12 cellular contexts compared by ENCODE assay signal in genomic region chr18:79518028-79518682, GRCh38.
A peak's percentile ranks its signal among the peaks of the same experiment; 100 is the strongest.
DNase-seq lines count a peak whose midpoint lies in the region; ATAC-seq, FAIRE-seq and TF ChIP-seq lines count a peak whose summit lies in the region.
"Had no signal": no experiment of that assay in that cellular context is flagged by ENCODE, and none has a peak within 500 bp of the region (broad histone marks: within the 10 kb centered on the region; RNA-seq: fewer than 3 reads in every experiment).

No MANE protein-coding gene starts in this region.

- POLR2A ChIA-PET in CD8-positive, alpha-beta T cell (lab: Charles Lee) = no interaction called here

- no peaks in the 10 kb centered on the region for H3K36me3 ChIP-seq in CD8-positive, alpha-beta T cell (ENCODE audit: insufficient read depth, low read length)
- H3K36me3 ChIP-seq in Peyer's patch (no peaks in the 10 kb centered on the region), spleen (peaks cover 0 to 17% (median 2%) of the 10 kb centered on the region in 6 donors)
- H3K36me3 ChIP-seq: adrenal gland, right atrium auricular region had no signal

- DNase-seq in CD8-positive, alpha-beta T cell = peak in 4 of 7 experiments; percentile 9 to 47 (median 16)
- DNase-seq in Peyer's patch (peak in 2 of 3 donors; percentile 16 to 37), chondrocyte (ENCODE audit: low spot score) (peak; percentile 72), spleen (peak; percentile 74), hypothalamus (lab: John Stamatoyannopoulos, UW) (no peak), frontal cortex (ENCODE audit: low spot score in 2 of 2) (no peak), D341Med (ENCODE audit: low spot score) (no peak)
- DNase-seq: NCI-H345 had no signal

- no peaks in the 10 kb centered on the region for H3K27me3 ChIP-seq in CD8-positive, alpha-beta T cell (ENCODE audit: insufficient read depth, low read length)
- H3K27me3 ChIP-seq in Peyer's patch (no peaks in the 10 kb centered on the region), spleen (replicated peaks in 1 of 7) (no peaks in the 10 kb centered on the region)
- H3K27me3 ChIP-seq: adrenal gland, right atrium auricular region had no signal

- peaks cover 70% of the 10 kb centered on the region for H3K4me1 Mint-ChIP-seq in CD8-positive, alpha-beta T cell (ENCODE audit: low read depth)
- peaks cover 7% of the 10 kb centered on the region for H3K4me1 Mint-ChIP-seq in chondrocyte (ENCODE audit: low read depth)

- no peaks in the 10 kb centered on the region for H3K27me3 Mint-ChIP-seq in CD8-positive, alpha-beta T cell (ENCODE audit: low read depth)
- no peaks in the 10 kb centered on the region for H3K27me3 Mint-ChIP-seq in chondrocyte (ENCODE audit: low read depth)
- H3K27me3 Mint-ChIP-seq: natural killer cell treated with Interleukin-12 subunit alpha and Interleukin-12 subunit beta and Interleukin-15 and Interleukin-18, amount 100 ng/mL, for 72 hours had no signal

- no peak overlapping the region for H3K27ac ChIP-seq in CD8-positive, alpha-beta T cell (ENCODE audit: low read depth, low read length)
- peak overlapping the region in 1 of 4 donors; percentile 64 for H3K27ac ChIP-seq in Peyer's patch
- peak overlapping the region in 4 of 8 donors; percentile 25 to 71 (median 54) for H3K27ac ChIP-seq in spleen
- H3K27ac ChIP-seq: adrenal gland, right atrium auricular region had no signal

- 91 to 97% (median 93%) methylated on average over 21 to 22 of the region's 22 CpGs for WGBS in spleen, 5 donors

- peak overlapping the region; percentile 96 for H3K27ac Mint-ChIP-seq in CD8-positive, alpha-beta T cell
- H3K27ac Mint-ChIP-seq in chondrocyte (ENCODE audit: unreplicated experiment) = no peak overlapping the region
- H3K27ac Mint-ChIP-seq: dendritic cell treated with granulocyte-macrophage colony-stimulating factor and Interleukin-4, amounts not matched to agents 40 ng/mL and 50 ng/mL, for 4 days had no signal

- no peak overlapping the region for H3K4me3 ChIP-seq in CD8-positive, alpha-beta T cell (ENCODE audit: low read depth, low read length)
- H3K4me3 ChIP-seq in Peyer's patch (no peak overlapping the region), spleen (no peak overlapping the region)
- H3K4me3 ChIP-seq: adrenal gland, right atrium auricular region had no signal

- no peak for FAIRE-seq in frontal cortex (lab: Jason Lieb, UNC)

- H3K9me3 Mint-ChIP-seq in CD8-positive, alpha-beta T cell = no peaks in the 10 kb centered on the region
- H3K9me3 Mint-ChIP-seq in chondrocyte (ENCODE audit: low read depth) = no peaks in the 10 kb centered on the region
- H3K9me3 Mint-ChIP-seq: dendritic cell treated with granulocyte-macrophage colony-stimulating factor and Interleukin-4, amounts not matched to agents 40 ng/mL and 50 ng/mL, for 4 days; natural killer cell treated with Interleukin-12 subunit alpha and Interleukin-12 subunit beta and Interleukin-15 and Interleukin-18, amount 100 ng/mL, for 72 hours had no signal

- H3K9me3 ChIP-seq in CD8-positive, alpha-beta T cell (ENCODE audit: low read length) = no peaks in the 10 kb centered on the region
- no peaks in the 10 kb centered on the region for H3K9me3 ChIP-seq in Peyer's patch
- H3K9me3 ChIP-seq in spleen = no peaks in the 10 kb centered on the region
- H3K9me3 ChIP-seq: adrenal gland, right atrium auricular region had no signal

- H3K4me1 ChIP-seq in CD8-positive, alpha-beta T cell (ENCODE audit: insufficient read depth, low read length) = peaks cover 71% of the 10 kb centered on the region
- H3K4me1 ChIP-seq in Peyer's patch (peaks cover 0 to 14% (median 2%) of the 10 kb centered on the region in 4 donors), spleen (peaks cover 15 to 62% (median 38%) of the 10 kb centered on the region in 6 donors)
- H3K4me1 ChIP-seq: adrenal gland had no signal

- TF ChIP-seq POLR2A in Peyer's patch (IDR thresholded peaks at IDR 0.05) (no peak), spleen (IDR thresholded peaks at IDR 0.05) (no peak)

- H3K4me3 Mint-ChIP-seq in CD8-positive, alpha-beta T cell = peak overlapping the region; percentile 64
- H3K4me3 Mint-ChIP-seq in chondrocyte (ENCODE audit: unreplicated experiment) = no peak overlapping the region
- H3K4me3 Mint-ChIP-seq: dendritic cell treated with granulocyte-macrophage colony-stimulating factor and Interleukin-4, amounts not matched to agents 40 ng/mL and 50 ng/mL, for 4 days had no signal

- CTCF ChIA-PET in CD8-positive, alpha-beta T cell (lab: Charles Lee) = interaction anchor here (1.2 kb wide), 1 partner anchor 140 kb away, joined by 3 read pairs; no protein-coding TSS in a partner anchor

- peaks cover 7% of the 10 kb centered on the region for H3K36me3 Mint-ChIP-seq in CD8-positive, alpha-beta T cell
- no peaks in the 10 kb centered on the region for H3K36me3 Mint-ChIP-seq in chondrocyte (ENCODE audit: low read depth)
- H3K36me3 Mint-ChIP-seq: natural killer cell treated with Interleukin-12 subunit alpha and Interleukin-12 subunit beta and Interleukin-15 and Interleukin-18, amount 100 ng/mL, for 72 hours had no signal

- intact Hi-C loops in CD8-positive, alpha-beta T cell (cut with DNase I, micrococcal nuclease) = no loop called here
- intact Hi-C loops in spleen (cut with DNase I; ENCODE audit: low total_unique reads) = no loop called here

- no peak for ATAC-seq in CD8-positive, alpha-beta T cell
- ATAC-seq: natural killer cell treated with Interleukin-12 subunit alpha and Interleukin-12 subunit beta and Interleukin-15 and Interleukin-18, amount 100 ng/mL, for 72 hours had no signal

- no peak for TF ChIP-seq CTCF in CD8-positive, alpha-beta T cell (IDR thresholded peaks at IDR 0.05)
- TF ChIP-seq CTCF in Peyer's patch (IDR thresholded peaks at IDR 0.05) (no peak), chondrocyte (IDR thresholded peaks at IDR 0.05) (no peak), spleen (IDR thresholded peaks at IDR 0.05 in 8 of 11, conservative IDR thresholded peaks at IDR 0.05 in 3 of 11) (no peak)

Comparison
In these comparisons a context has a peak if more than half of its experiments do, and no peak if none do; other contexts are left out.
1. DNase-seq: peak in CD8-positive, alpha-beta T cell (4 of 7), Peyer's patch (2 of 3), chondrocyte (single experiment) and spleen (single experiment); none in hypothalamus (0 of 51), frontal cortex (0 of 2) and D341Med (single experiment).